In the genomic region with DNA sequence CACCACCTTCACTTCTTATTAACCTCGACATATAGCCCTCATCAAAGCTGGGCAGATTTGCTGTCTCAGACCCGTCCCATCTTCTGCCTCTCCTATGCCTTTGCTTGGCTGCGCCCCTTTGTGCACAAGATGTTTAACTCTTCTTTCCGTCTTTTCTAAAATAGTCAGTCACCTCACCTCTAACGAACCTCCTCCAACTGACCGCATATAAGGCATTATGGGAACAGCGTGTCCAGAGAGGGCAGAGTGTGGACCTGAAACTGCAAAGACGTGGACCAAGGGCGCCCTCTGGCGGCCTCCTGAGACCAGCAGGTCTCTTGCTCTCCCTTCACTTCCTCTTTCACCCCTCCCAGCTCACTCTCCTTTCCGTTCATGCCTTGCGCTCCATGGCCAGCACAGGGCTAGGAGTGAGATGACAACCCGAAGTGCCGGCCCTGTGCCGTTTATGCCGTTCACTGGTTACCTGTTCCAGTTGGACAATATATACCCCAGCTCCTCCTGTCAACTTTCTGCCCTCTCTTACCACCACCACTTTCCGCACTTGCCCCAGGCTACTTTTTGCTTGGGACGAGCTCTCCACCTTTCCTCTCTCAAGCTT, we compare ENCODE assay signal across 1 cellular context.
A peak's percentile ranks its signal among the peaks of the same experiment; 100 is the strongest.
TF ChIP-seq lines count a peak whose summit lies in the region.

No MANE protein-coding gene starts in this region.

TF ChIP-seq in K562, 482 proteins besides CTCF, POLR2A, EP300 and RAD21 (continued from another document and continues in another):
- TF ChIP-seq, protein P1, sequence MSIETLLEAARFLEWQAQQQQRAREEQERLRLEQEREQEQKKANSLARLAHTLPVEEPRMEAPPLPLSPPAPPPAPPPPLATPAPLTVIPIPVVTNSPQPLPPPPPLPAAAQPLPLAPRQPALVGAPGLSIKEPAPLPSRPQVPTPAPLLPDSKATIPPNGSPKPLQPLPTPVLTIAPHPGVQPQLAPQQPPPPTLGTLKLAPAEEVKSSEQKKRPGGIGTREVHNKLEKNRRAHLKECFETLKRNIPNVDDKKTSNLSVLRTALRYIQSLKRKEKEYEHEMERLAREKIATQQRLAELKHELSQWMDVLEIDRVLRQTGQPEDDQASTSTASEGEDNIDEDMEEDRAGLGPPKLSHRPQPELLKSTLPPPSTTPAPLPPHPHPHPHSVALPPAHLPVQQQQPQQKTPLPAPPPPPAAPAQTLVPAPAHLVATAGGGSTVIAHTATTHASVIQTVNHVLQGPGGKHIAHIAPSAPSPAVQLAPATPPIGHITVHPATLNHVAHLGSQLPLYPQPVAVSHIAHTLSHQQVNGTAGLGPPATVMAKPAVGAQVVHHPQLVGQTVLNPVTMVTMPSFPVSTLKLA (conservative IDR thresholded peaks at IDR 0.05), result peak; percentile 74 to 76
- TF ChIP-seq SNRNP70 (optimal IDR thresholded peaks at IDR 0.05; ENCODE audit: low read depth, low read length) (no peak), CHD4 (IDR thresholded peaks at IDR 0.05; ENCODE audit: insufficient read depth, insufficient replicate concordance, low read depth, low read length, poor library complexity, severe bottlenecking) (no peak), CCNT2 (IDR thresholded peaks at IDR 0.05; ENCODE audit: borderline replicate concordance, extremely low read depth, insufficient read length, low read depth, low read length) (no peak), RFX1 (IDR thresholded peaks at IDR 0.05) (no peak), SMC3 (conservative IDR thresholded peaks at IDR 0.05; ENCODE audit: insufficient read depth, low read depth, low read length) (peak; percentile 94), CEBPG (CRISPR knock-in tag; IDR thresholded peaks at IDR 0.05) (no peak), CEBPG (tag; conservative IDR thresholded peaks at IDR 0.05 in 1 of 2, IDR thresholded peaks at IDR 0.05 in 1 of 2) (no peak), ARHGAP35 (IDR thresholded peaks at IDR 0.05; ENCODE audit: partially characterized antibody) (no peak), TCFL5 (CRISPR knock-in tag; conservative IDR thresholded peaks at IDR 0.05) (no peak), SRSF9 (IDR thresholded peaks at IDR 0.05; ENCODE audit: borderline replicate concordance, low read depth, low read length) (no peak), ZNF77 (CRISPR knock-in tag; IDR thresholded peaks at IDR 0.05) (no peak), RBM14 (IDR thresholded peaks at IDR 0.05; ENCODE audit: borderline replicate concordance, insufficient read depth, low read depth, low read length) (no peak), SIRT6 (IDR thresholded peaks at IDR 0.05; ENCODE audit: low read depth, low read length) (no peak), TEAD1 (CRISPR knock-in tag; IDR thresholded peaks at IDR 0.05) (peak in 1 of 2 experiments; percentile 8; a peak in 1 of 4 replicates), KLF1 (tag; IDR thresholded peaks at IDR 0.05) (no peak), ARID2 (IDR thresholded peaks at IDR 0.05) (peak; percentile 86), CBFB (CRISPR knock-in tag; IDR thresholded peaks at IDR 0.05) (peak; percentile 54; the same call in 1 of the 2 replicates), KAT7 (CRISPR knock-in tag; IDR thresholded peaks at IDR 0.05; ENCODE audit: borderline replicate concordance) (no peak), SRSF3 (IDR thresholded peaks at IDR 0.05; ENCODE audit: insufficient read depth, low read length) (no peak), ZNF239 (CRISPR knock-in tag; IDR thresholded peaks at IDR 0.05) (no peak), RBM34 (IDR thresholded peaks at IDR 0.05; ENCODE audit: borderline replicate concordance, insufficient read depth, low read length) (no peak), CREBBP (IDR thresholded peaks at IDR 0.05; ENCODE audit: low read depth, low read length) (no peak), YY1 (IDR thresholded peaks at IDR 0.05; ENCODE audit: borderline replicate concordance in 1 of 3, control insufficient read depth in 1 of 3, extremely low read depth in 1 of 3, insufficient read depth in 3 of 3, insufficient read length in 1 of 3, insufficient replicate concordance in 2 of 3, low read depth in 1 of 3, low read length in 2 of 3) (peak in 1 of 3 experiments; percentile 55), XRCC3 (IDR thresholded peaks at IDR 0.05) (no peak), MCM3 (IDR thresholded peaks at IDR 0.05) (no peak), NFXL1 (CRISPR knock-in tag; IDR thresholded peaks at IDR 0.05) (no peak)
- TF ChIP-seq, protein P2, sequence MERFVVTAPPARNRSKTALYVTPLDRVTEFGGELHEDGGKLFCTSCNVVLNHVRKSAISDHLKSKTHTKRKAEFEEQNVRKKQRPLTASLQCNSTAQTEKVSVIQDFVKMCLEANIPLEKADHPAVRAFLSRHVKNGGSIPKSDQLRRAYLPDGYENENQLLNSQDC (CRISPR knock-in tag; IDR thresholded peaks at IDR 0.05), result no peak
- TF ChIP-seq, protein P3, sequence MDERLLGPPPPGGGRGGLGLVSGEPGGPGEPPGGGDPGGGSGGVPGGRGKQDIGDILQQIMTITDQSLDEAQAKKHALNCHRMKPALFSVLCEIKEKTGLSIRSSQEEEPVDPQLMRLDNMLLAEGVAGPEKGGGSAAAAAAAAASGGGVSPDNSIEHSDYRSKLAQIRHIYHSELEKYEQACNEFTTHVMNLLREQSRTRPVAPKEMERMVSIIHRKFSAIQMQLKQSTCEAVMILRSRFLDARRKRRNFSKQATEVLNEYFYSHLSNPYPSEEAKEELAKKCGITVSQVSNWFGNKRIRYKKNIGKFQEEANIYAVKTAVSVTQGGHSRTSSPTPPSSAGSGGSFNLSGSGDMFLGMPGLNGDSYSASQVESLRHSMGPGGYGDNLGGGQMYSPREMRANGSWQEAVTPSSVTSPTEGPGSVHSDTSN (CRISPR knock-in tag; IDR thresholded peaks at IDR 0.05; ENCODE audit: low read depth), result no peak
- TF ChIP-seq, protein P3 (tag; conservative IDR thresholded peaks at IDR 0.05; ENCODE audit: low read depth), result no peak
- TF ChIP-seq, protein P4, sequence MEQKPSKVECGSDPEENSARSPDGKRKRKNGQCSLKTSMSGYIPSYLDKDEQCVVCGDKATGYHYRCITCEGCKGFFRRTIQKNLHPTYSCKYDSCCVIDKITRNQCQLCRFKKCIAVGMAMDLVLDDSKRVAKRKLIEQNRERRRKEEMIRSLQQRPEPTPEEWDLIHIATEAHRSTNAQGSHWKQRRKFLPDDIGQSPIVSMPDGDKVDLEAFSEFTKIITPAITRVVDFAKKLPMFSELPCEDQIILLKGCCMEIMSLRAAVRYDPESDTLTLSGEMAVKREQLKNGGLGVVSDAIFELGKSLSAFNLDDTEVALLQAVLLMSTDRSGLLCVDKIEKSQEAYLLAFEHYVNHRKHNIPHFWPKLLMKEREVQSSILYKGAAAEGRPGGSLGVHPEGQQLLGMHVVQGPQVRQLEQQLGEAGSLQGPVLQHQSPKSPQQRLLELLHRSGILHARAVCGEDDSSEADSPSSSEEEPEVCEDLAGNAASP (IDR thresholded peaks at IDR 0.05), result no peak
- TF ChIP-seq, protein P5, sequence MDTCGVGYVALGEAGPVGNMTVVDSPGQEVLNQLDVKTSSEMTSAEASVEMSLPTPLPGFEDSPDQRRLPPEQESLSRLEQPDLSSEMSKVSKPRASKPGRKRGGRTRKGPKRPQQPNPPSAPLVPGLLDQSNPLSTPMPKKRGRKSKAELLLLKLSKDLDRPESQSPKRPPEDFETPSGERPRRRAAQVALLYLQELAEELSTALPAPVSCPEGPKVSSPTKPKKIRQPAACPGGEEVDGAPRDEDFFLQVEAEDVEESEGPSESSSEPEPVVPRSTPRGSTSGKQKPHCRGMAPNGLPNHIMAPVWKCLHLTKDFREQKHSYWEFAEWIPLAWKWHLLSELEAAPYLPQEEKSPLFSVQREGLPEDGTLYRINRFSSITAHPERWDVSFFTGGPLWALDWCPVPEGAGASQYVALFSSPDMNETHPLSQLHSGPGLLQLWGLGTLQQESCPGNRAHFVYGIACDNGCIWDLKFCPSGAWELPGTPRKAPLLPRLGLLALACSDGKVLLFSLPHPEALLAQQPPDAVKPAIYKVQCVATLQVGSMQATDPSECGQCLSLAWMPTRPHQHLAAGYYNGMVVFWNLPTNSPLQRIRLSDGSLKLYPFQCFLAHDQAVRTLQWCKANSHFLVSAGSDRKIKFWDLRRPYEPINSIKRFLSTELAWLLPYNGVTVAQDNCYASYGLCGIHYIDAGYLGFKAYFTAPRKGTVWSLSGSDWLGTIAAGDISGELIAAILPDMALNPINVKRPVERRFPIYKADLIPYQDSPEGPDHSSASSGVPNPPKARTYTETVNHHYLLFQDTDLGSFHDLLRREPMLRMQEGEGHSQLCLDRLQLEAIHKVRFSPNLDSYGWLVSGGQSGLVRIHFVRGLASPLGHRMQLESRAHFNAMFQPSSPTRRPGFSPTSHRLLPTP (IDR thresholded peaks at IDR 0.05; ENCODE audit: borderline replicate concordance, extremely low read depth, insufficient read length), result no peak
- TF ChIP-seq, protein P6, sequence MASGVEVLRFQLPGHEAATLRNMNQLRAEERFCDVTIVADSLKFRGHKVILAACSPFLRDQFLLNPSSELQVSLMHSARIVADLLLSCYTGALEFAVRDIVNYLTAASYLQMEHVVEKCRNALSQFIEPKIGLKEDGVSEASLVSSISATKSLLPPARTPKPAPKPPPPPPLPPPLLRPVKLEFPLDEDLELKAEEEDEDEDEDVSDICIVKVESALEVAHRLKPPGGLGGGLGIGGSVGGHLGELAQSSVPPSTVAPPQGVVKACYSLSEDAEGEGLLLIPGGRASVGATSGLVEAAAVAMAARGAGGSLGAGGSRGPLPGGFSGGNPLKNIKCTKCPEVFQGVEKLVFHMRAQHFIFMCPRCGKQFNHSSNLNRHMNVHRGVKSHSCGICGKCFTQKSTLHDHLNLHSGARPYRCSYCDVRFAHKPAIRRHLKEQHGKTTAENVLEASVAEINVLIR (CRISPR knock-in tag; IDR thresholded peaks at IDR 0.05), result no peak
- TF ChIP-seq, protein P7, sequence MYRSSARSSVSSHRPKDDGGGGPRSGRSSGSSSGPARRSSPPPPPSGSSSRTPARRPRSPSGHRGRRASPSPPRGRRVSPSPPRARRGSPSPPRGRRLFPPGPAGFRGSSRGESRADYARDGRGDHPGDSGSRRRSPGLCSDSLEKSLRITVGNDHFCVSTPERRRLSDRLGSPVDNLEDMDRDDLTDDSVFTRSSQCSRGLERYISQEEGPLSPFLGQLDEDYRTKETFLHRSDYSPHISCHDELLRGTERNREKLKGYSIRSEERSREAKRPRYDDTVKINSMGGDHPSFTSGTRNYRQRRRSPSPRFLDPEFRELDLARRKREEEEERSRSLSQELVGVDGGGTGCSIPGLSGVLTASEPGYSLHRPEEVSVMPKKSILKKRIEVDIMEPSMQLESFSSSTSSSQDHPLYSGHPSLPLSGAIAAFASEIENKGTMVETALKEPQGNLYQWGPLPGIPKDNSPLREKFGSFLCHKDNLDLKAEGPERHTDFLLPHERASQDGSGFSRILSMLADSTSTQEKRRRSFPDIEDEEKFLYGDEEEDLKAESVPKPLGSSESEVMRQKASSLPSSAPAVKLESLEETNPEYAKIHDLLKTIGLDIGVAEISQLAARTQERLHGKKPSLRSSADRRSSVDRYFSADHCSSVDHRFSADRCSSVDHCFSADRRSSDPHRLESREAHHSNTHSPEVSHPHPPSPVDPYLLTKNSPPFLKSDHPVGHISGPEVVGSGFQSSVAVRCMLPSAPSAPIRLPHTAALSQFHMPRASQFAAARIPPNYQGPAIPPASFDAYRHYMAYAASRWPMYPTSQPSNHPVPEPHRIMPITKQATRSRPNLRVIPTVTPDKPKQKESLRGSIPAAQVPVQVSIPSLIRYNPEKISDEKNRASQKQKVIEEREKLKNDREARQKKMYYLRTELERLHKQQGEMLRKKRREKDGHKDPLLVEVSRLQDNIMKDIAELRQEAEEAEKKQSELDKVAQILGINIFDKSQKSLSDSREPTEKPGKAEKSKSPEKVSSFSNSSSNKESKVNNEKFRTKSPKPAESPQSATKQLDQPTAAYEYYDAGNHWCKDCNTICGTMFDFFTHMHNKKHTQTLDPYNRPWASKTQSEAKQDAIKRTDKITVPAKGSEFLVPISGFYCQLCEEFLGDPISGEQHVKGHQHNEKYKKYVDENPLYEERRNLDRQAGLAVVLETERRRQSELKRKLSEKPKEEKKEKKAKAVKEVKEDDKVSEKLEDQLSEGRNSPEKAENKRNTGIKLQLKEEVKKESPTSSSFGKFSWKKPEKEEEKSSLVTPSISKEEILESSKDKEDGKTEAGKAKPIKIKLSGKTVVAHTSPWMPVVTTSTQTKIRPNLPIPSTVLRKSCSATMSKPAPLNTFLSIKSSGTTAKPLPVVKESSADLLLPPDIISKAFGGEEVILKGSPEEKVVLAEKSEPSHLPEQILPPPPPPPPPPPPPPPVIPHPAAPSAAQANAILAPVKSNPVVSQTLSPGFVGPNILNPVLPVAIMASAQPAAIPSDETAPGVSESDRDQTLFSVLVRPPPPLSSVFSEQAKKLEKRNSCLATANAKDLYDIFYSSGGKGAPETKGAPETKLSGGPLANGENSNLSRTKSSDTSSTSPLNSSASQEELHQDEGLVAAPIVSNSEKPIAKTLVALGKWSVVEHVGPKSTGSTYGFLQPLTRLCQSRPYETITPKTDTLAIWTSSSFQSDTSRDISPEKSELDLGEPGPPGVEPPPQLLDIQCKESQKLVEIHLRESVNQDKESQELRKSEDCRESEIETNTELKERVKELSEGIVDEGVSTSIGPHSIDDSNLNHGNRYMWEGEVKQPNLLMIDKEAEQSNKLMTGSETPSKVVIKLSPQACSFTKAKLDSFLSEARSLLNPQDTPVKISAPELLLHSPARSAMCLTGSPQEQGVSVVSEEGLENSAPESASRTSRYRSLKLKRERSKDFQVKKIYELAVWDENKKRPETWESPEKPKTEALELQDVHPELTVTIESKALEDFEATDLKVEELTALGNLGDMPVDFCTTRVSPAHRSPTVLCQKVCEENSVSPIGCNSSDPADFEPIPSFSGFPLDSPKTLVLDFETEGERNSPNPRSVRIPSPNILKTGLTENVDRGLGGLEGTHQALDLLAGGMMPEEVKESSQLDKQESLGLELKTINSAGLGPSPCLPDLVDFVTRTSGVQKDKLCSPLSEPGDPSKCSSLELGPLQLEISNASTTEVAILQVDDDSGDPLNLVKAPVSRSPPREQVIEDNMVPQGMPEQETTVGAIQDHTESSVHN (IDR thresholded peaks at IDR 0.05; ENCODE audit: borderline replicate concordance in 1 of 2, low read depth in 1 of 2), result no peak
- TF ChIP-seq, protein P8, sequence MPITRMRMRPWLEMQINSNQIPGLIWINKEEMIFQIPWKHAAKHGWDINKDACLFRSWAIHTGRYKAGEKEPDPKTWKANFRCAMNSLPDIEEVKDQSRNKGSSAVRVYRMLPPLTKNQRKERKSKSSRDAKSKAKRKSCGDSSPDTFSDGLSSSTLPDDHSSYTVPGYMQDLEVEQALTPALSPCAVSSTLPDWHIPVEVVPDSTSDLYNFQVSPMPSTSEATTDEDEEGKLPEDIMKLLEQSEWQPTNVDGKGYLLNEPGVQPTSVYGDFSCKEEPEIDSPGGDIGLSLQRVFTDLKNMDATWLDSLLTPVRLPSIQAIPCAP (CRISPR knock-in tag; IDR thresholded peaks at IDR 0.05; ENCODE audit: borderline replicate concordance), result no peak
